In the genomic region with DNA sequence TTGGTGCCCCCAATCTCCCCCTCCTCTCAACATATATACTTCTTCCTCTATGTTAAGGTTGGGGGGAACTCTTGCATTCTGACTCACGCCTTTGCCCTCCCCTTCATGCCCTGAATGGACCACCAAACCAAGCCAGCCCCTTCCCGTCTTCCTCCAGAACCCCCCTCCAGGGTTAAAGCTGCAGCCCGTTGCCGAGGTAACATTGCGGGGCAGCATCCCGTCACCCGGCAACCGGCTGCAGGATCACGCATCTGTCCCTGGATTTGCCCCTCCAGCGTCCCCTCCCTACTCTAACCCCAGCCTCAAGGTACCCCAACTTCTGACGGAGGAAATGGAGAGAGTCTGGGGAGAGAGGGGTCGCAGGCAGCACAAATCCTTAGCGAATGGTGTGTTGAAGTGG, we compare ENCODE assay signal across 1 cellular context.
TF ChIP-seq lines count a peak whose summit lies in the region.

No MANE protein-coding gene starts in this region.

TF ChIP-seq in SK-N-SH, 30 proteins besides CTCF, POLR2A, EP300 and RAD21 (continued from another document):
- TF ChIP-seq MEF2A (IDR thresholded peaks at IDR 0.05; ENCODE audit: borderline replicate concordance, low read depth) (no peak), EZH2phosphoT487 (IDR thresholded peaks at IDR 0.05; ENCODE audit: borderline replicate concordance, low read depth) (no peak)
